Comparison of ENCODE assay signal across 7 cellular contexts in the genomic region with DNA sequence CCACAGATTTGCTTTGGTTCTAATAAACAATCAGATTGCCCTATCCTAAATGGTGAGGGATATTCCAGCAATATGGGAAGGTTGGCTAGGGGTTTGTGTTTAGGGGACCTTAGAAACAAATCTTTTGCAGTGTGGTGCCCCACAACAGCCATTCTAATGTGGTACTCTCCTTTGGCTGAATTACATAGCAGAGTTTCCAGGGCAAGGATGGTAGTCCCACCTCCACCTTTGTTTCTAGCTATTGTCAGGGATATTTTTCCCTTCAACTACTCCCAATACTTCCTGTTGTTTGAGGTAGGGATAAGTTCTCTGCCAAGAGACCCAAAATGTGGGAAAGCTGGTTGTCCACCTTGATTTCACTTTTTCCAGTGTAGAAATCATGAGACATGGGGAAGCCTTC.
"Had no signal": no experiment of that assay in that cellular context is flagged by ENCODE, and none has a peak within 500 bp of the region (broad histone marks: within the 10 kb centered on the region; RNA-seq: fewer than 3 reads in every experiment).

No MANE protein-coding gene starts in this region.

- FAIRE-seq: HepG2 had no signal

- DNase-seq: GM23248, H7, HCEC 1CT, KBM-7 had no signal

- H2AFZ ChIP-seq: GM23248 had no signal

- H3K27ac Mint-ChIP-seq: IgD-negative memory B cell had no signal

- H3K9ac ChIP-seq: GM23248 had no signal

- H3K4me3 ChIP-seq: GM23248 had no signal

- H3K4me1 Mint-ChIP-seq: IgD-negative memory B cell had no signal

- H3K27ac ChIP-seq: GM23248, HL-60 had no signal

- H3K36me3 Mint-ChIP-seq: IgD-negative memory B cell had no signal

- H3K27me3 Mint-ChIP-seq: IgD-negative memory B cell had no signal

- H3K4me3 Mint-ChIP-seq: IgD-negative memory B cell had no signal

- ATAC-seq: HepG2 had no signal
